Comparison of ENCODE assay signal across 15 cellular contexts in the genomic region with DNA sequence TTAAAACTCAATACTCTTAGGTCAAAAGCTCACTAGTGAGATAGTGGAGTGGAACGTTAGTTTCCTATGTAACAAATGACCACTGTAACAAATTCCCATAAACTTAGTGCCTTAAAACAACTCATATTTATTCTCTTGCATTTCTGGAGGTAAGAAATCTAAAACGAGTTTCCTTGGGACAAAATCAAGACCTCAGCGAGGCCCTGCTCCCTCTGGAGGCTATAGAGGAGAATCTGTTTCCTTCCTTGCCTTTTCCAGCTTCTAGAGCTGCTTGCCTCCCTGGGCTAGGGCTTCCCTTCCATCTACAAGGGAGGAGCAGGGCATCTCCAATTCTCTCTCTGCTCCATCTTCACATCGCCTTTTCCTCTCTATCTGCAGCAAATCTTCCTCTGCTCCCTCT. TPM values are rescaled to one million over a fixed set of nuclear protein-coding genes. Genes with fewer than 3 reads are reported as not detected.
DNase-seq lines count a peak whose midpoint lies in the region; ATAC-seq and TF ChIP-seq lines count a peak whose summit lies in the region.
"Had no signal": no experiment of that assay in that cellular context is flagged by ENCODE, and none has a peak within 500 bp of the region (broad histone marks: within the 10 kb centered on the region; RNA-seq: fewer than 3 reads in every experiment).

No MANE protein-coding gene starts in this region.

- TF ChIP-seq EP300 in sigmoid colon (IDR thresholded peaks at IDR 0.05): no peak

- ATAC-seq in left ventricle myocardium superior: no peak
- no peak for ATAC-seq in HG02763 (IDR thresholded peaks at IDR 0.05; ENCODE audit: unreplicated experiment)
- no peak for ATAC-seq in GM21825 (IDR thresholded peaks at IDR 0.05; ENCODE audit: unreplicated experiment)
- ATAC-seq: natural killer cell had no signal

- peak overlapping the region; percentile 83 for H3K27ac ChIP-seq in left ventricle myocardium inferior (replicated peaks)
- no peak overlapping the region for H3K27ac ChIP-seq in ascending aorta
- no peak overlapping the region for H3K27ac ChIP-seq in sigmoid colon

- H3K27me3 ChIP-seq in left ventricle myocardium inferior (ENCODE audit: low read depth) (no peaks in the 10 kb centered on the region), ascending aorta (no peaks in the 10 kb centered on the region), sigmoid colon (no peaks in the 10 kb centered on the region)

- no peak overlapping the region for H3K4me3 ChIP-seq in left ventricle myocardium inferior
- no peak overlapping the region for H3K4me3 ChIP-seq in ascending aorta
- no peak overlapping the region for H3K4me3 ChIP-seq in sigmoid colon
- H3K4me3 ChIP-seq: HAP-1 had no signal

- H3K36me3 ChIP-seq in left ventricle myocardium inferior: no peaks in the 10 kb centered on the region
- H3K36me3 ChIP-seq in ascending aorta: no peaks in the 10 kb centered on the region
- no peaks in the 10 kb centered on the region for H3K36me3 ChIP-seq in sigmoid colon
- H3K36me3 ChIP-seq: HAP-1 had no signal

- 57 to 66% methylated on average over 4 of the region's 4 CpGs for WGBS in sigmoid colon, 2 donors

- intact Hi-C loops in left ventricle myocardium inferior (cut with micrococcal nuclease): no loop called here
- intact Hi-C loops in left ventricle myocardium superior (cut with micrococcal nuclease): no loop called here
- intact Hi-C loops in ascending aorta (cut with DNase I): no loop called here
- intact Hi-C loops in sigmoid colon (cut with DNase I): no loop called here

- H3K9me3 ChIP-seq in left ventricle myocardium inferior (replicated peaks) (no peaks in the 10 kb centered on the region), ascending aorta (no peaks in the 10 kb centered on the region), sigmoid colon (no peaks in the 10 kb centered on the region)
- H3K9me3 ChIP-seq: HAP-1 had no signal

- H3K4me1 ChIP-seq in left ventricle myocardium inferior (peaks cover 64% of the 10 kb centered on the region), ascending aorta (no peaks in the 10 kb centered on the region), sigmoid colon (peaks cover 0 to 9% (median 8%) of the 10 kb centered on the region in 4 donors)
- H3K4me1 ChIP-seq: HAP-1 had no signal

- DNase-seq in left ventricle myocardium inferior (no peak), left ventricle myocardium superior (no peak), ascending aorta (ENCODE audit: low spot score in 2 of 2) (no peak), iPS-NIHi11 (ENCODE audit: low spot score) (peak; percentile 14), sigmoid colon (no peak), COLO829 (ENCODE audit: low spot score) (no peak)
- DNase-seq: activated CD4-positive, alpha-beta T cell treated with anti-CD3 and anti-CD28 coated beads, Interleukin-2, amount 10 ng/mL, durations not matched to agents 7 days and 5 days; activated gamma-delta T cell treated with Interleukin-2 at 50 U/mL for 16 hours; dermis blood vessel endothelial cell; Kasumi-1; natural killer cell; NCI-H526 had no signal

- no peak for TF ChIP-seq POLR2A in sigmoid colon (IDR thresholded peaks at IDR 0.05)

- TF ChIP-seq CTCF in left ventricle myocardium inferior (IDR thresholded peaks at IDR 0.05; ENCODE audit: borderline replicate concordance): peak; percentile 26
- TF ChIP-seq CTCF in ascending aorta (IDR thresholded peaks at IDR 0.05): peak in 2 of 3 experiments; percentile 30 to 39
- TF ChIP-seq CTCF in sigmoid colon (IDR thresholded peaks at IDR 0.05): no peak

RNA-seq across cellular contexts. Expression of a gene that starts 32.0 kb away (rescaled TPM):
- total RNA-seq in left ventricle myocardium inferior (43.2 TPM), left ventricle myocardium superior (25.3 TPM), ascending aorta (18.4 TPM), sigmoid colon (1 to 10 TPM; 1.8 to 2.8 (median 2.5) TPM)
- polyA plus RNA-seq in sigmoid colon: 1 to 10 TPM in 2 of 3 donors, under 1 TPM in 1; 0.60 to 4.7 (median 3.5) TPM

Comparison
In these comparisons a context has a peak if more than half of its experiments do, and no peak if none do; other contexts are left out.
1. CTCF ChIP-seq: peak in left ventricle myocardium inferior (single experiment) and ascending aorta (2 of 3); none in sigmoid colon (0 of 4).